Comparison of ENCODE assay signal across 8 cellular contexts in genomic region chr1:24318988-24319863, GRCh38. TPM values are rescaled to one million over a fixed set of nuclear protein-coding genes. Genes with fewer than 3 reads are reported as not detected.
DNase-seq lines count a peak whose midpoint lies in the region; ATAC-seq and TF ChIP-seq lines count a peak whose summit lies in the region.

GRHL3 (plus strand) TSS chr1:24319357; CDS start chr1:24319552, 195 bp downstream.

- H3K4me1 Mint-ChIP-seq in activated naive CD4-positive, alpha-beta T cell treated with anti-CD3 and anti-CD28 coated beads for 36 hours (ENCODE audit: low read depth), result peaks cover 40% of the 10 kb centered on the region
- peaks cover 48% of the 10 kb centered on the region for H3K4me1 Mint-ChIP-seq in activated naive CD4-positive, alpha-beta T cell treated with anti-CD3 and anti-CD28 coated beads, Interleukin-2, amount 10 ng/mL, durations not matched to agents 7 days and 5 days
- peaks cover 50% of the 10 kb centered on the region for H3K4me1 Mint-ChIP-seq in activated B cell treated with CpG ODN at 0.5 μM for 24 hours

- intact Hi-C loops in activated naive CD4-positive, alpha-beta T cell treated with anti-CD3 and anti-CD28 coated beads for 36 hours (cut with micrococcal nuclease), result no loop called here
- intact Hi-C loops in activated B cell treated with CpG ODN at 0.5 μM for 24 hours (cut with micrococcal nuclease), result no loop called here
- intact Hi-C loops in heart left ventricle (cut with DNase I), result no loop called here

- CTCF ChIA-PET in activated naive CD4-positive, alpha-beta T cell treated with anti-CD3 and anti-CD28 coated beads for 36 hours (lab: Charles Lee), result interaction anchor here (1.6 to 3.3 kb wide), 2 partner anchors 38 to 72 kb away, joined by 3 to 19 read pairs; no protein-coding TSS in a partner anchor
- CTCF ChIA-PET in activated naive CD4-positive, alpha-beta T cell treated with anti-CD3 and anti-CD28 coated beads, Interleukin-2, amount 10 ng/mL, durations not matched to agents 7 days and 5 days (lab: Charles Lee), result interaction anchor here (0.6 to 1.7 kb wide), 5 partner anchors 29 to 74 kb away, joined by 3 to 6 read pairs (median 3); no protein-coding TSS in a partner anchor
- CTCF ChIA-PET in activated B cell treated with CpG ODN at 0.5 μM for 24 hours (lab: Charles Lee), result interaction anchor here (1.9 kb wide), 1 partner anchor 72 kb away, joined by 4 read pairs; no protein-coding TSS in a partner anchor

- POLR2A ChIA-PET in activated B cell treated with CpG ODN at 0.5 μM for 24 hours (lab: Charles Lee), result interaction anchor here (0.6 kb wide), 1 partner anchor 120 kb away, joined by 4 read pairs; no protein-coding TSS in a partner anchor

- no peaks in the 10 kb centered on the region for H3K36me3 Mint-ChIP-seq in activated naive CD4-positive, alpha-beta T cell treated with anti-CD3 and anti-CD28 coated beads for 36 hours (ENCODE audit: low read depth)
- no peaks in the 10 kb centered on the region for H3K36me3 Mint-ChIP-seq in activated naive CD4-positive, alpha-beta T cell treated with anti-CD3 and anti-CD28 coated beads, Interleukin-2, amount 10 ng/mL, durations not matched to agents 7 days and 5 days
- H3K36me3 Mint-ChIP-seq in activated B cell treated with CpG ODN at 0.5 μM for 24 hours (ENCODE audit: low read depth), result no peaks in the 10 kb centered on the region

- TF ChIP-seq CTCF in activated B cell treated with CpG ODN at 0.5 μM for 24 hours (IDR thresholded peaks at IDR 0.05) (no peak), heart left ventricle (IDR thresholded peaks at IDR 0.05) (no peak)

- H3K27ac ChIP-seq in heart left ventricle, result no peak within 1 kb of the TSS

- no peaks in the 10 kb centered on the region for H3K9me3 ChIP-seq in heart left ventricle

- WGBS in heart left ventricle, 4 donors, result 19 to 22% (median 20%) methylated on average over 21 to 22 of the region's 22 CpGs

- ATAC-seq in activated B cell treated with CpG ODN at 0.5 μM for 24 hours (ENCODE audit: low read depth), result no peak
- no peak for ATAC-seq in HG02571 (IDR thresholded peaks at IDR 0.05; ENCODE audit: unreplicated experiment)
- no peak for ATAC-seq in heart left ventricle
- ATAC-seq in GM18868 (IDR thresholded peaks at IDR 0.05; ENCODE audit: unreplicated experiment), result no peak

- peaks cover 60% of the 10 kb centered on the region for H3K27me3 Mint-ChIP-seq in activated naive CD4-positive, alpha-beta T cell treated with anti-CD3 and anti-CD28 coated beads for 36 hours (ENCODE audit: low read depth)
- peaks cover 95% of the 10 kb centered on the region for H3K27me3 Mint-ChIP-seq in activated naive CD4-positive, alpha-beta T cell treated with anti-CD3 and anti-CD28 coated beads, Interleukin-2, amount 10 ng/mL, durations not matched to agents 7 days and 5 days
- peaks cover 33% of the 10 kb centered on the region for H3K27me3 Mint-ChIP-seq in activated B cell treated with CpG ODN at 0.5 μM for 24 hours

- peak within 1 kb of the TSS; percentile 40 for H3K4me3 Mint-ChIP-seq in activated naive CD4-positive, alpha-beta T cell treated with anti-CD3 and anti-CD28 coated beads for 36 hours
- no peak within 1 kb of the TSS for H3K4me3 Mint-ChIP-seq in activated naive CD4-positive, alpha-beta T cell treated with anti-CD3 and anti-CD28 coated beads, Interleukin-2, amount 10 ng/mL, durations not matched to agents 7 days and 5 days
- peak within 1 kb of the TSS; percentile 25 for H3K4me3 Mint-ChIP-seq in activated B cell treated with CpG ODN at 0.5 μM for 24 hours

- peak; percentile 47 for DNase-seq in activated naive CD4-positive, alpha-beta T cell treated with anti-CD3 and anti-CD28 coated beads for 36 hours
- DNase-seq in activated naive CD4-positive, alpha-beta T cell treated with anti-CD3 and anti-CD28 coated beads, Interleukin-2, amount 10 ng/mL, durations not matched to agents 7 days and 5 days, result no peak
- DNase-seq in activated B cell treated with CpG ODN at 0.5 μM for 24 hours, result no peak
- DNase-seq in iPS-NIHi11 (ENCODE audit: low spot score), result peak; percentile 92
- DNase-seq in ureter (ENCODE audit: low spot score), result peak; percentile 70
- no peak for DNase-seq in heart left ventricle

- H3K27ac Mint-ChIP-seq in activated naive CD4-positive, alpha-beta T cell treated with anti-CD3 and anti-CD28 coated beads for 36 hours, result no peak within 1 kb of the TSS
- no peak within 1 kb of the TSS for H3K27ac Mint-ChIP-seq in activated naive CD4-positive, alpha-beta T cell treated with anti-CD3 and anti-CD28 coated beads, Interleukin-2, amount 10 ng/mL, durations not matched to agents 7 days and 5 days
- H3K27ac Mint-ChIP-seq in activated B cell treated with CpG ODN at 0.5 μM for 24 hours, result peak within 1 kb of the TSS; percentile 53

- H3K4me3 ChIP-seq in heart left ventricle, result no peak within 1 kb of the TSS

- H3K9me3 Mint-ChIP-seq in activated naive CD4-positive, alpha-beta T cell treated with anti-CD3 and anti-CD28 coated beads for 36 hours, result no peaks in the 10 kb centered on the region
- H3K9me3 Mint-ChIP-seq in activated naive CD4-positive, alpha-beta T cell treated with anti-CD3 and anti-CD28 coated beads, Interleukin-2, amount 10 ng/mL, durations not matched to agents 7 days and 5 days, result no peaks in the 10 kb centered on the region
- no peaks in the 10 kb centered on the region for H3K9me3 Mint-ChIP-seq in activated B cell treated with CpG ODN at 0.5 μM for 24 hours

- H3K4me1 ChIP-seq in heart left ventricle, result peaks cover 0 to 22% (median 8%) of the 10 kb centered on the region in 12 donors

- no peak for TF ChIP-seq POLR2A in heart left ventricle (IDR thresholded peaks at IDR 0.05)

- H3K27me3 ChIP-seq in heart left ventricle, result peaks cover 10 to 71% (median 37%) of the 10 kb centered on the region in 9 donors

- H3K36me3 ChIP-seq in heart left ventricle, result no peaks in the 10 kb centered on the region

RNA-seq across cellular contexts. Expression of gene GRHL3, which starts in this region (rescaled TPM):
- total RNA-seq in activated naive CD4-positive, alpha-beta T cell treated with anti-CD3 and anti-CD28 coated beads for 36 hours, result under 1 TPM; 0.26 to 0.52 TPM
- total RNA-seq in activated B cell treated with CpG ODN at 0.5 μM for 24 hours, result 0.64 and 0.78 TPM in 2 replicates
- 140 TPM for total RNA-seq in ureter
- under 1 TPM in 1 of 9 donors, not detected in 8; 0.61 TPM for total RNA-seq in heart left ventricle
- polyA plus RNA-seq in heart left ventricle, result under 1 TPM in 1 of 2 donors, not detected in 1; 0.03 TPM

Comparison
In these comparisons a context has a peak if more than half of its experiments do, and no peak if none do; other contexts are left out.
1. RNA of gene GRHL3 (total RNA-seq): 140 TPM in ureter (single experiment); 0.64 to 0.78 TPM in activated B cell treated with CpG ODN at 0.5 μM for 24 hours, 0.26 to 0.52 TPM in activated naive CD4-positive, alpha-beta T cell treated with anti-CD3 and anti-CD28 coated beads for 36 hours and 0.61 TPM in heart left ventricle; every median in the first group is over 10 times any median in the second.
2. Peak in DNase-seq in activated naive CD4-positive, alpha-beta T cell treated with anti-CD3 and anti-CD28 coated beads for 36 hours; RNA of the gene not detected or under 1 TPM.
3. DNase-seq: peak in iPS-NIHi11 (single experiment) and ureter (single experiment); none in activated naive CD4-positive, alpha-beta T cell treated with anti-CD3 and anti-CD28 coated beads, Interleukin-2, amount 10 ng/mL, durations not matched to agents 7 days and 5 days (single experiment), activated B cell treated with CpG ODN at 0.5 μM for 24 hours (single experiment) and heart left ventricle (0 of 5).